Comparison of ENCODE assay signal across 12 cellular contexts in genomic region chr18:8946046-8946838, GRCh38.
DNase-seq lines count a peak whose midpoint lies in the region; ATAC-seq and TF ChIP-seq lines count a peak whose summit lies in the region.
"Had no signal": no experiment of that assay in that cellular context is flagged by ENCODE, and none has a peak within 500 bp of the region (broad histone marks: within the 10 kb centered on the region; RNA-seq: fewer than 3 reads in every experiment).

No MANE protein-coding gene starts in this region.

- H3K36me3 Mint-ChIP-seq in HFFc6 (ENCODE audit: low read depth): peaks cover 12% of the 10 kb centered on the region
- H3K36me3 Mint-ChIP-seq: activated CD8-positive, alpha-beta memory T cell treated with anti-CD3 and anti-CD28 coated beads, Interleukin-2, amount 10 ng/mL, durations not matched to agents 7 days and 5 days had no signal

- H3K27ac ChIP-seq in foreskin keratinocyte: peak overlapping the region; percentile 11

- DNase-seq in A172 (ENCODE audit: low spot score) (peak; percentile 97), HFFc6 (peak; percentile 97), amniotic stem cell (lab: John Stamatoyannopoulos, UW) (peak; percentile 81), foreskin keratinocyte (peak; percentile 92 to 97), head of caudate nucleus (no peak), GM19238 (ENCODE audit: insufficient read length, low spot score) (no peak)
- DNase-seq: activated CD8-positive, alpha-beta memory T cell treated with anti-CD3 and anti-CD28 coated beads, Interleukin-2, amount 10 ng/mL, durations not matched to agents 7 days and 5 days; NCI-H2107; stimulated activated CD4-positive, alpha-beta T cell treated with anti-CD3 and anti-CD28 coated beads, Interleukin-2, amount 100 ng/mL, for 24 hours; stimulated activated naive CD8-positive, alpha-beta T cell treated with anti-CD3 and anti-CD28 coated beads, Interleukin-15, Interleukin-2, amounts not matched to agents 100 U/mL and 50 U/mL, for 24 hours had no signal

- H3K4me3 Mint-ChIP-seq in HFFc6: peak overlapping the region; percentile 69
- H3K4me3 Mint-ChIP-seq: activated CD8-positive, alpha-beta memory T cell treated with anti-CD3 and anti-CD28 coated beads, Interleukin-2, amount 10 ng/mL, durations not matched to agents 7 days and 5 days had no signal

- no peaks in the 10 kb centered on the region; the same call in none of the 2 replicates for H3K27me3 Mint-ChIP-seq in HFFc6 (ENCODE audit: insufficient read depth)
- H3K27me3 Mint-ChIP-seq: activated CD8-positive, alpha-beta memory T cell treated with anti-CD3 and anti-CD28 coated beads, Interleukin-2, amount 10 ng/mL, durations not matched to agents 7 days and 5 days had no signal

- no peaks in the 10 kb centered on the region for H3K27me3 ChIP-seq in foreskin keratinocyte

- peaks cover 88% of the 10 kb centered on the region for H3K4me1 Mint-ChIP-seq in HFFc6 (ENCODE audit: low read depth)
- H3K4me1 Mint-ChIP-seq: activated CD8-positive, alpha-beta memory T cell treated with anti-CD3 and anti-CD28 coated beads, Interleukin-2, amount 10 ng/mL, durations not matched to agents 7 days and 5 days had no signal

- ATAC-seq in foreskin keratinocyte: peak; percentile 40
- no peak for ATAC-seq in HG02571 (IDR thresholded peaks at IDR 0.05; ENCODE audit: unreplicated experiment)
- ATAC-seq in GM18511 (IDR thresholded peaks at IDR 0.05; ENCODE audit: unreplicated experiment): no peak
- ATAC-seq: activated CD8-positive, alpha-beta memory T cell treated with anti-CD3 and anti-CD28 coated beads, Interleukin-2, amount 10 ng/mL, durations not matched to agents 7 days and 5 days; stimulated activated naive CD8-positive, alpha-beta T cell treated with anti-CD3 and anti-CD28 coated beads, Interleukin-15, Interleukin-2, amounts not matched to agents 100 U/mL and 50 U/mL, for 24 hours had no signal

- TF ChIP-seq CTCF in HFFc6 (IDR thresholded peaks at IDR 0.05): no peak
- no peak for TF ChIP-seq CTCF in foreskin keratinocyte (conservative IDR thresholded peaks at IDR 0.05)

- intact Hi-C loops in head of caudate nucleus (cut with DNase I): loop anchor here (10.0 kb wide), 1 partner anchor 59 kb away; no protein-coding TSS in a partner anchor

- peaks cover 19% of the 10 kb centered on the region for H3K4me1 ChIP-seq in foreskin keratinocyte

- peak overlapping the region; percentile 92 for H3K27ac Mint-ChIP-seq in HFFc6
- H3K27ac Mint-ChIP-seq: activated CD8-positive, alpha-beta memory T cell treated with anti-CD3 and anti-CD28 coated beads, Interleukin-2, amount 10 ng/mL, durations not matched to agents 7 days and 5 days had no signal

- H3K9me3 Mint-ChIP-seq in HFFc6: peaks cover 10% of the 10 kb centered on the region

Comparison
In these comparisons a context has a peak if more than half of its experiments do, and no peak if none do; other contexts are left out.
1. DNase-seq: peak in A172 (single experiment), HFFc6 (single experiment), amniotic stem cell (single experiment) and foreskin keratinocyte (2 of 2); none in head of caudate nucleus (0 of 42) and GM19238 (single experiment).